ENCODE assay signal across 1 cellular context in the genomic region with DNA sequence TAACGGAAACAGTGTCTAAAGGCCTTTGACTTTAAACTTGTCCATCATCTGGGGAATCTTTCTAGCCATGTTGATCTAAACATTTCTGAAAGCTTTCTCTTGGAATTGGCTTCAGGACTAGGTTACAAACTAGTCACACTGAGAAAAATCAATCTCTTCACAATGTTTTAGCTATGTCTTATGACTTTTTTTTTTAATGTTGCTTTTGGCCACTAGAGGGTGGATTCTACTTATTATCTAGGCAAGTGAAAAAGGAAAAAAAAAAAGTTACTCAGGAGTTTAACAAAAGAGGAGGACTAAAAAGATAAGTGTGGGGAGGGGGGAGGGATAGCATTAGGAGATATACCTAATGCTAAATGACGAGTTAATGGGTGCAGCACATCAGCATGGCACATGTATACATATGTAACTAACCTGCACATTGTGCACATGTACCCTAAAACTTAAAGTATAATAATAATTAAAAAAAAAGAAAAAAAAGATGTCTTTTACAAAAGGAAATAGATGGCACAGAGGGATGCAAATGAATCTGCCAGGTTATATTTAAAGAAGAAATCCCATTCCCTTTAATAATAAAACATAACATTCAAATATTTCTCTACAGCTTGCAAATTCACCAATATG.
TF ChIP-seq lines count a peak whose summit lies in the region.

No MANE protein-coding gene starts in this region.

TF ChIP-seq in endothelial cell of umbilical vein, 7 proteins besides CTCF, POLR2A, EP300 and RAD21 (continued from another document):
- no peak for TF ChIP-seq JUN (IDR thresholded peaks at IDR 0.05; ENCODE audit: borderline replicate concordance, insufficient read depth, insufficient read length, low read depth)
